ENCODE assay signal across 8 cellular contexts in genomic region chr16:21283521-21284289, GRCh38. TPM values are rescaled to one million over a fixed set of nuclear protein-coding genes. Genes with fewer than 3 reads are reported as not detected.
DNase-seq lines count a peak whose midpoint lies in the region; ATAC-seq and TF ChIP-seq lines count a peak whose summit lies in the region.

No MANE protein-coding gene starts in this region.

- H3K36me3 Mint-ChIP-seq in type B pancreatic cell, result no peaks in the 10 kb centered on the region

- DNase-seq in NCI-H1930 (lab: John Stamatoyannopoulos, UW) (peak; percentile 38 to 72), cardiac fibroblast (ENCODE audit: low read depth in 2 of 2) (peak; percentile 36 to 49), left lung (peak; percentile 51 to 89), type B pancreatic cell (ENCODE audit: extremely low spot score, unreplicated experiment) (peak; percentile 78), NCI-H2029 treated with DMSO at 0.1 percent for 48 hours (lab: John Stamatoyannopoulos, UW) (no peak)

- H3K4me3 Mint-ChIP-seq in type B pancreatic cell, result peak overlapping the region; percentile 78

- peaks cover 8% of the 10 kb centered on the region for H3K4me1 Mint-ChIP-seq in type B pancreatic cell (ENCODE audit: unreplicated experiment)

- intact Hi-C loops in left lung (cut with DNase I), result no loop called here

- peak; percentile 98 for ATAC-seq in left lung
- ATAC-seq in HG03139 (IDR thresholded peaks at IDR 0.05; ENCODE audit: unreplicated experiment), result no peak
- ATAC-seq in HG02970 (IDR thresholded peaks at IDR 0.05; ENCODE audit: low FRiP score, unreplicated experiment), result no peak

- H3K9me3 Mint-ChIP-seq in type B pancreatic cell, result no peaks in the 10 kb centered on the region

- peaks cover 17 to 90% of the 10 kb centered on the region in 2 donors for H3K27me3 ChIP-seq in left lung

- H3K27ac Mint-ChIP-seq in type B pancreatic cell, result no peak overlapping the region

- H3K27me3 Mint-ChIP-seq in type B pancreatic cell, result peaks cover 55% of the 10 kb centered on the region

- H3K4me3 ChIP-seq in cardiac fibroblast (replicated peaks in 1 of 2; ENCODE audit: low read depth in 2 of 2, low read length in 2 of 2) (peak overlapping the region in 1 of 2 donors; percentile 42), left lung (peak overlapping the region; percentile 24 to 30)

- TF ChIP-seq CTCF in GM12872 (IDR thresholded peaks at IDR 0.05; ENCODE audit: insufficient read depth, low read depth, low read length), result peak; percentile 31; the same call in 1 of the 3 replicates
- TF ChIP-seq CTCF in cardiac fibroblast (IDR thresholded peaks at IDR 0.05; ENCODE audit: low read depth, low read length), result peak; percentile 40
- peak in 1 of 2 donors; percentile 44 for TF ChIP-seq CTCF in left lung (IDR thresholded peaks at IDR 0.05)
- peak; percentile 74 for TF ChIP-seq CTCF in type B pancreatic cell (conservative IDR thresholded peaks at IDR 0.05)

- no peak overlapping the region for H3K27ac ChIP-seq in left lung

- no peaks in the 10 kb centered on the region for H3K9me3 ChIP-seq in left lung

- H3K36me3 ChIP-seq in left lung, result no peaks in the 10 kb centered on the region

- H3K4me1 ChIP-seq in left lung, result peaks cover 7 to 11% of the 10 kb centered on the region in 2 donors

RNA-seq across cellular contexts. Expression of gene CRYM, which starts 5.6 kb away (rescaled TPM):
- total RNA-seq in left lung (1 to 10 TPM; 3.6 to 9.0 TPM), type B pancreatic cell (ENCODE audit: low replicate concordance) (3.7 and 9.4 TPM in 2 replicates)

RNA-seq across cellular contexts. Expression of gene ANKS4B, which starts 50.2 kb away (rescaled TPM):
- total RNA-seq in left lung (not detected), type B pancreatic cell (ENCODE audit: low replicate concordance) (5.2 and 8.9 TPM in 2 replicates)
